In the genomic region with DNA sequence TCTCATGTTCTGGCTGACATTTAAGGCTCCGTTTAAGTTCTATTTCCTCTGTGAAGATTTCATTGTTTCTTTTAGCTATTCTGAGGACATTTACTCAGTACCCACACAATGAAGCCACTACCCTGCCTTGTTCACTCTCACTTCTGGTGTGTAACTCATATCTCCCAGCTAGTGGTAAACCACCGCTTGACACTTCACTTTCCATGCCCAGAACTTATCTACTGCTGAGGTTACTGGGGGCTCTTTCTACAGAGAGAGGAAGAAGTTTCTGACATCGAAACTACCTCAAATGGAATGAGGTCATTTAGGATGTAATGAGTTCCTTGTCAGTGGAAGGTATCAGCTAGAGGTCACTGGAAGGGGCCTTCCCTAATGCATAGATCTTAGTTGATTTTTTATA, we compare ENCODE assay signal across 11 cellular contexts.
DNase-seq lines count a peak whose midpoint lies in the region; ATAC-seq and TF ChIP-seq lines count a peak whose summit lies in the region.
"Had no signal": no experiment of that assay in that cellular context is flagged by ENCODE, and none has a peak within 500 bp of the region (broad histone marks: within the 10 kb centered on the region; RNA-seq: fewer than 3 reads in every experiment).

No MANE protein-coding gene starts in this region.

- no peaks in the 10 kb centered on the region for H3K79me2 ChIP-seq in Loucy (ENCODE audit: insufficient read depth, low read length)

- intact Hi-C loops in activated CD4-positive, alpha-beta T cell treated with anti-CD3 and anti-CD28 coated beads for 36 hours (cut with DNase I, micrococcal nuclease), result loop anchor here (1.0 to 10.0 kb wide), 8 partner anchors 13 to 678 kb away; partner anchors contain the start of gene KDM4C (in 1 of the 2)

- H3K36me3 Mint-ChIP-seq in activated CD4-positive, alpha-beta T cell treated with anti-CD3 and anti-CD28 coated beads for 36 hours (ENCODE audit: low read depth), result no peaks in the 10 kb centered on the region

- no peak overlapping the region for H3K4me3 ChIP-seq in Loucy (ENCODE audit: low read length, poor library complexity, severe bottlenecking)
- no peak overlapping the region for H3K4me3 ChIP-seq in BE2C (ENCODE audit: low read depth, low read length)
- H3K4me3 ChIP-seq: heart right ventricle, prostate gland had no signal

- H3K9me3 ChIP-seq in Loucy (ENCODE audit: insufficient read depth, low read depth, low read length), result no peaks in the 10 kb centered on the region
- no peaks in the 10 kb centered on the region for H3K9me3 ChIP-seq in BE2C
- H3K9me3 ChIP-seq: heart right ventricle, prostate gland had no signal

- POLR2A ChIA-PET in activated CD4-positive, alpha-beta T cell treated with anti-CD3 and anti-CD28 coated beads for 36 hours (lab: Charles Lee), result interaction anchor here (0.7 kb wide), 1 partner anchor 273 kb away, joined by 3 read pairs; no protein-coding TSS in a partner anchor

- no peak for TF ChIP-seq CTCF in Loucy (conservative IDR thresholded peaks at IDR 0.05; ENCODE audit: low read length)
- no peak for TF ChIP-seq CTCF in BE2C (IDR thresholded peaks at IDR 0.05; ENCODE audit: low read depth, low read length)

- peak overlapping the region; percentile 42 for H2AFZ ChIP-seq in Loucy (ENCODE audit: low read length)

- no peaks in the 10 kb centered on the region for H3K4me1 ChIP-seq in Loucy (ENCODE audit: insufficient read depth, low read length, poor library complexity, severe bottlenecking)
- no peaks in the 10 kb centered on the region for H3K4me1 ChIP-seq in BE2C
- H3K4me1 ChIP-seq: heart right ventricle, prostate gland had no signal

- H3K36me3 ChIP-seq in Loucy (ENCODE audit: insufficient read depth, low read length) (no peaks in the 10 kb centered on the region), BE2C (no peaks in the 10 kb centered on the region)
- H3K36me3 ChIP-seq: heart right ventricle, prostate gland had no signal

- peaks cover 20% of the 10 kb centered on the region for H3K4me1 Mint-ChIP-seq in activated CD4-positive, alpha-beta T cell treated with anti-CD3 and anti-CD28 coated beads for 36 hours

- H3K27me3 ChIP-seq in Loucy (ENCODE audit: insufficient read depth, low read length, poor library complexity, severe bottlenecking), result no peaks in the 10 kb centered on the region
- no peaks in the 10 kb centered on the region for H3K27me3 ChIP-seq in BE2C
- H3K27me3 ChIP-seq: heart right ventricle had no signal

- H3K9me3 Mint-ChIP-seq in activated CD4-positive, alpha-beta T cell treated with anti-CD3 and anti-CD28 coated beads for 36 hours (ENCODE audit: low read depth), result no peaks in the 10 kb centered on the region

- H3K4me3 Mint-ChIP-seq in activated CD4-positive, alpha-beta T cell treated with anti-CD3 and anti-CD28 coated beads for 36 hours, result no peak overlapping the region

- no peaks in the 10 kb centered on the region for H3K9me2 ChIP-seq in Loucy (replicated peaks; ENCODE audit: low read depth, low read length)

- H4K20me1 ChIP-seq in Loucy (ENCODE audit: insufficient read depth, low read length, poor library complexity, severe bottlenecking), result no peaks in the 10 kb centered on the region

- peak overlapping the region; percentile 7 for H3K27ac Mint-ChIP-seq in activated CD4-positive, alpha-beta T cell treated with anti-CD3 and anti-CD28 coated beads for 36 hours

- peak; percentile 76 for DNase-seq in activated CD4-positive, alpha-beta T cell treated with anti-CD3 and anti-CD28 coated beads for 36 hours
- DNase-seq in activated CD4-positive, alpha-beta T cell treated with anti-CD3 and anti-CD28 coated beads for 4 hours, result no peak
- peak; percentile 43 to 52 for DNase-seq in stimulated activated CD8-positive, alpha-beta memory T cell treated with anti-CD3 and anti-CD28 coated beads, Interleukin-15, amount 100 ng/mL, for 48 hours (ENCODE audit: low read depth in 2 of 2)
- DNase-seq in NCI-H2081 treated with DMSO at 0.1 percent for 48 hours (lab: John Stamatoyannopoulos, UW), result no peak
- no peak for DNase-seq in NCI-H187 (lab: John Stamatoyannopoulos, UW)
- DNase-seq in BE2C, result no peak
- DNase-seq: heart right ventricle, RPMI8226 had no signal

- H3K9ac ChIP-seq in Loucy (ENCODE audit: low read depth, low read length, poor library complexity, severe bottlenecking), result no peak overlapping the region

- H3K4me2 ChIP-seq in Loucy (ENCODE audit: low read depth, low read length, poor library complexity, severe bottlenecking), result no peak overlapping the region

- H3F3A ChIP-seq in Loucy (ENCODE audit: low read depth), result no peaks in the 10 kb centered on the region

- CTCF ChIA-PET in activated CD4-positive, alpha-beta T cell treated with anti-CD3 and anti-CD28 coated beads for 36 hours (lab: Charles Lee), result interaction anchor here (0.7 kb wide), 1 partner anchor 64 kb away, joined by 3 read pairs; no protein-coding TSS in a partner anchor

- ATAC-seq in activated CD4-positive, alpha-beta T cell treated with anti-CD3 and anti-CD28 coated beads for 36 hours, result peak; percentile 95
- ATAC-seq in GM21825 (IDR thresholded peaks at IDR 0.05; ENCODE audit: unreplicated experiment), result peak; percentile 97
- ATAC-seq: heart right ventricle had no signal

- H3K27me3 Mint-ChIP-seq in activated CD4-positive, alpha-beta T cell treated with anti-CD3 and anti-CD28 coated beads for 36 hours, result peaks cover 29% of the 10 kb centered on the region

Comparison
In these comparisons a context has a peak if more than half of its experiments do, and no peak if none do; other contexts are left out.
1. DNase-seq: peak in activated CD4-positive, alpha-beta T cell treated with anti-CD3 and anti-CD28 coated beads for 36 hours (single experiment) and stimulated activated CD8-positive, alpha-beta memory T cell treated with anti-CD3 and anti-CD28 coated beads, Interleukin-15, amount 100 ng/mL, for 48 hours (2 of 2); none in activated CD4-positive, alpha-beta T cell treated with anti-CD3 and anti-CD28 coated beads for 4 hours (0 of 2), NCI-H2081 treated with DMSO at 0.1 percent for 48 hours (single experiment), NCI-H187 (0 of 2) and BE2C (single experiment).